1 cellular context compared by ENCODE assay signal in genomic region chr12:47534695-47535094, GRCh38.
TF ChIP-seq lines count a peak whose summit lies in the region.

No MANE protein-coding gene starts in this region.

TF ChIP-seq in HepG2, 621 proteins besides CTCF, POLR2A, EP300 and RAD21 (continued from another document):
- TF ChIP-seq REST (IDR thresholded peaks at IDR 0.05; ENCODE audit: borderline replicate concordance in 1 of 2, low read depth in 1 of 2, low read length in 2 of 2) (peak; percentile 17 to 89), ZBTB7B (CRISPR knock-in tag; IDR thresholded peaks at IDR 0.05) (no peak), ONECUT2 (CRISPR knock-in tag; IDR thresholded peaks at IDR 0.05) (no peak), GMEB1 (CRISPR knock-in tag; IDR thresholded peaks at IDR 0.05; ENCODE audit: borderline replicate concordance) (no peak), ZNF770 (CRISPR knock-in tag; IDR thresholded peaks at IDR 0.05) (no peak), GPN1 (CRISPR knock-in tag; IDR thresholded peaks at IDR 0.05; ENCODE audit: borderline replicate concordance) (no peak), BCL6 (CRISPR knock-in tag; IDR thresholded peaks at IDR 0.05) (no peak), KLF11 (CRISPR knock-in tag; IDR thresholded peaks at IDR 0.05) (no peak), PRMT3 (CRISPR knock-in tag; IDR thresholded peaks at IDR 0.05; ENCODE audit: borderline replicate concordance, low read depth) (no peak), ZNF44 (CRISPR knock-in tag; IDR thresholded peaks at IDR 0.05) (no peak)
- TF ChIP-seq, protein P1, sequence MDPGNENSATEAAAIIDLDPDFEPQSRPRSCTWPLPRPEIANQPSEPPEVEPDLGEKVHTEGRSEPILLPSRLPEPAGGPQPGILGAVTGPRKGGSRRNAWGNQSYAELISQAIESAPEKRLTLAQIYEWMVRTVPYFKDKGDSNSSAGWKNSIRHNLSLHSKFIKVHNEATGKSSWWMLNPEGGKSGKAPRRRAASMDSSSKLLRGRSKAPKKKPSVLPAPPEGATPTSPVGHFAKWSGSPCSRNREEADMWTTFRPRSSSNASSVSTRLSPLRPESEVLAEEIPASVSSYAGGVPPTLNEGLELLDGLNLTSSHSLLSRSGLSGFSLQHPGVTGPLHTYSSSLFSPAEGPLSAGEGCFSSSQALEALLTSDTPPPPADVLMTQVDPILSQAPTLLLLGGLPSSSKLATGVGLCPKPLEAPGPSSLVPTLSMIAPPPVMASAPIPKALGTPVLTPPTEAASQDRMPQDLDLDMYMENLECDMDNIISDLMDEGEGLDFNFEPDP (CRISPR knock-in tag; conservative IDR thresholded peaks at IDR 0.05): no peak
TF ChIP-seq in HepG2: peak in this region for 2.
